Comparison of ENCODE assay signal across 24 cellular contexts in the genomic region with DNA sequence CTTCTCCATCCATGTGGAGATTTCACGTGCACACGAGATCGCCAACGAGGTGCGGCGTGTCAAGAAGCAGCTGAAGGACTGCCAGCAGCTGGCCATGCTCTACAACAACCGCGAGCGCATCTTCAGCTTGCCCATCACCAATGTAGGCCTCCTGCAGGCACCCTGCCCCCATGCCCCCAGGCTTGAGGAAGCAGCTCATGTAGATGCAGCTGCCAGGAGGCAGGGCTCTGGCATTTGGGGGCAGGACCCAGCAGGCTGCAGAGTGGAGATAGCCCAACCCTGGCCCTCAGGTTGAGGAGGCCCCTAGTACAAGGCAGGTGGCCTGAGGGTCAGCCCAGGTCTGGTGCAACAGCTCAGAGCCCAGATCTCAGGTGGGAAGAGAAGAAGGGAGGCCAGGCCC.
"Had no signal": no experiment of that assay in that cellular context is flagged by ENCODE, and none has a peak within 500 bp of the region (broad histone marks: within the 10 kb centered on the region; RNA-seq: fewer than 3 reads in every experiment).

No MANE protein-coding gene starts in this region.

- H3K9ac ChIP-seq: parathyroid adenoma had no signal

- H3K36me3 Mint-ChIP-seq: activated naive CD8-positive, alpha-beta T cell treated with anti-CD3 and anti-CD28 coated beads, Interleukin-2, amount 10 ng/mL, durations not matched to agents 7 days and 5 days had no signal

- ATAC-seq: esophagus mucosa, heart right ventricle, left lung, right cardiac atrium had no signal

- H3K4me3 Mint-ChIP-seq: activated CD4-positive, alpha-beta memory T cell treated with anti-CD3 and anti-CD28 coated beads, Interleukin-2, amount 10 ng/mL, durations not matched to agents 7 days and 5 days; activated CD4-positive, alpha-beta T cell treated with anti-CD3 and anti-CD28 coated beads, Interleukin-2, amount 10 ng/mL, durations not matched to agents 7 days and 5 days; activated naive CD4-positive, alpha-beta T cell treated with anti-CD3 and anti-CD28 coated beads, Interleukin-2, amount 10 ng/mL, durations not matched to agents 7 days and 5 days; activated naive CD8-positive, alpha-beta T cell treated with anti-CD3 and anti-CD28 coated beads, Interleukin-2, amount 10 ng/mL, durations not matched to agents 7 days and 5 days; activated T-cell treated with anti-CD3 and anti-CD28 coated beads, Interleukin-2, amount 50 U/mL, for 24 hours; dendritic cell treated with granulocyte-macrophage colony-stimulating factor and Interleukin-4, amounts not matched to agents 40 ng/mL and 50 ng/mL, for 4 days; endodermal cell; nephron had no signal

- H3K27me3 Mint-ChIP-seq: activated CD4-positive, alpha-beta memory T cell treated with anti-CD3 and anti-CD28 coated beads, Interleukin-2, amount 10 ng/mL, durations not matched to agents 7 days and 5 days; activated CD4-positive, alpha-beta T cell treated with anti-CD3 and anti-CD28 coated beads, Interleukin-2, amount 10 ng/mL, durations not matched to agents 7 days and 5 days; activated naive CD4-positive, alpha-beta T cell treated with anti-CD3 and anti-CD28 coated beads, Interleukin-2, amount 10 ng/mL, durations not matched to agents 7 days and 5 days; activated naive CD8-positive, alpha-beta T cell treated with anti-CD3 and anti-CD28 coated beads, Interleukin-2, amount 10 ng/mL, durations not matched to agents 7 days and 5 days; activated T-cell treated with anti-CD3 and anti-CD28 coated beads, Interleukin-2, amount 50 U/mL, for 24 hours; dendritic cell treated with granulocyte-macrophage colony-stimulating factor and Interleukin-4, amounts not matched to agents 40 ng/mL and 50 ng/mL, for 4 days had no signal

- H3K9me3 Mint-ChIP-seq: activated CD4-positive, alpha-beta memory T cell treated with anti-CD3 and anti-CD28 coated beads, Interleukin-2, amount 10 ng/mL, durations not matched to agents 7 days and 5 days; activated CD4-positive, alpha-beta T cell treated with anti-CD3 and anti-CD28 coated beads, Interleukin-2, amount 10 ng/mL, durations not matched to agents 7 days and 5 days; activated naive CD4-positive, alpha-beta T cell treated with anti-CD3 and anti-CD28 coated beads, Interleukin-2, amount 10 ng/mL, durations not matched to agents 7 days and 5 days; activated naive CD8-positive, alpha-beta T cell treated with anti-CD3 and anti-CD28 coated beads, Interleukin-2, amount 10 ng/mL, durations not matched to agents 7 days and 5 days; activated T-cell treated with anti-CD3 and anti-CD28 coated beads, Interleukin-2, amount 50 U/mL, for 24 hours; dendritic cell treated with granulocyte-macrophage colony-stimulating factor and Interleukin-4, amounts not matched to agents 40 ng/mL and 50 ng/mL, for 4 days; endodermal cell; nephron had no signal

- DNase-seq: activated CD4-positive, alpha-beta memory T cell treated with anti-CD3 and anti-CD28 coated beads, Interleukin-2, amount 10 ng/mL, durations not matched to agents 7 days and 5 days; activated CD4-positive, alpha-beta T cell treated with anti-CD3 and anti-CD28 coated beads, Interleukin-2, amount 10 ng/mL, durations not matched to agents 7 days and 5 days; activated CD4-positive, CD25-positive, alpha-beta regulatory T cell treated with anti-CD3 and anti-CD28 coated beads, Interleukin-2, amount 50 U/mL, for 72 hours; activated CD8-positive, alpha-beta memory T cell treated with anti-CD3 and anti-CD28 coated beads, Interleukin-2, amount 50 U/mL, for 48 hours; activated gamma-delta T cell; activated naive CD4-positive, alpha-beta T cell treated with anti-CD3 and anti-CD28 coated beads, Interleukin-2, amount 10 ng/mL, durations not matched to agents 7 days and 5 days; activated naive CD8-positive, alpha-beta T cell treated with anti-CD3 and anti-CD28 coated beads, Interleukin-2, amount 10 ng/mL, durations not matched to agents 7 days and 5 days; activated T-cell treated with anti-CD3 and anti-CD28 coated beads, Interleukin-2, amount 50 U/mL, for 24 hours; central memory CD4-positive, alpha-beta T cell; endodermal cell; heart right ventricle; left lung; mammary epithelial cell; stimulated activated naive CD4-positive, alpha-beta T cell; T-helper 2 cell; tibial artery had no signal

- H3K4me1 Mint-ChIP-seq: activated CD4-positive, alpha-beta memory T cell treated with anti-CD3 and anti-CD28 coated beads, Interleukin-2, amount 10 ng/mL, durations not matched to agents 7 days and 5 days; activated CD4-positive, alpha-beta T cell treated with anti-CD3 and anti-CD28 coated beads, Interleukin-2, amount 10 ng/mL, durations not matched to agents 7 days and 5 days; activated naive CD4-positive, alpha-beta T cell treated with anti-CD3 and anti-CD28 coated beads, Interleukin-2, amount 10 ng/mL, durations not matched to agents 7 days and 5 days; endodermal cell; nephron had no signal

- H3K27ac Mint-ChIP-seq: activated CD4-positive, alpha-beta memory T cell treated with anti-CD3 and anti-CD28 coated beads, Interleukin-2, amount 10 ng/mL, durations not matched to agents 7 days and 5 days; activated CD4-positive, alpha-beta T cell treated with anti-CD3 and anti-CD28 coated beads, Interleukin-2, amount 10 ng/mL, durations not matched to agents 7 days and 5 days; activated naive CD4-positive, alpha-beta T cell treated with anti-CD3 and anti-CD28 coated beads, Interleukin-2, amount 10 ng/mL, durations not matched to agents 7 days and 5 days; activated naive CD8-positive, alpha-beta T cell treated with anti-CD3 and anti-CD28 coated beads, Interleukin-2, amount 10 ng/mL, durations not matched to agents 7 days and 5 days; activated T-cell treated with anti-CD3 and anti-CD28 coated beads, Interleukin-2, amount 50 U/mL, for 24 hours; dendritic cell treated with granulocyte-macrophage colony-stimulating factor and Interleukin-4, amounts not matched to agents 40 ng/mL and 50 ng/mL, for 4 days; endodermal cell; nephron had no signal

- H3K27me3 ChIP-seq: heart right ventricle, left lung, neutrophil, suprapubic skin, tibial artery had no signal

- H3K4me1 ChIP-seq: left lung, suprapubic skin had no signal

- H3K4me3 ChIP-seq: heart right ventricle, left lung, suprapubic skin, tibial artery had no signal

- H3K9me3 ChIP-seq: heart right ventricle, left lung, neutrophil, suprapubic skin, tibial artery had no signal

- FAIRE-seq: astrocyte had no signal

- H3K27ac ChIP-seq: heart right ventricle, left lung, neutrophil, parathyroid adenoma, suprapubic skin, tibial artery had no signal
